ENCODE assay signal across 28 cellular contexts in the genomic region with DNA sequence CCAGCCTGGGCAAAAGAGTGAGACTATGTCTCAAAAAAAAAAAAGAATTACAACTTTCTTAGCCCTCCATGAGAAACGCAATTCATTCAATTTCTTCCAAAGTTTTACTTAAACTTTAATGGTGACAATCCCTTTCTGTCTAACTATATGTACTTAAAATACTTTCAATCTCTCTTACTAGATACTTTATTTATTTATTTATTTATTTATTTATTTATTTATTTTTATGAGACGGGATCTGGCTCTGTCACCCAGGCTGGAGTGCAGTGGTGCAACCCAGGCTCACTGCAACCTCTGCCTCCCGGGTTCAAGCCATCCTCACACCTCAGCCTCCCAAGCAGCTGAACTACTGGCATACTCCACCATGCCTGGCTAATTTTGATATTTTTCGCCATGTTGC.
"Had no signal": no experiment of that assay in that cellular context is flagged by ENCODE, and none has a peak within 500 bp of the region (broad histone marks: within the 10 kb centered on the region; RNA-seq: fewer than 3 reads in every experiment).

No MANE protein-coding gene starts in this region.

- FAIRE-seq: small intestine had no signal

- H3K4me1 Mint-ChIP-seq: neural progenitor cell; stimulated activated effector memory CD8-positive, alpha-beta T cell treated with anti-CD3 and anti-CD28 coated beads, Interleukin-12 subunit alpha, Interleukin-12 subunit beta, amount 100 ng/mL, for 72 hours had no signal

- H3K27me3 ChIP-seq: neural progenitor cell, ovary, right lobe of liver, sigmoid colon, stomach, thyroid gland, tibial nerve, upper lobe of left lung, uterus had no signal

- H3K4me3 ChIP-seq: neural progenitor cell, ovary, psoas muscle, right lobe of liver, sigmoid colon, stomach, thoracic aorta, thyroid gland, tibial nerve, upper lobe of left lung, uterus had no signal

- H3K27me3 Mint-ChIP-seq: progenitor cell of endocrine pancreas; stimulated activated naive B cell treated with anti-CD40 and anti-IgM and Interleukin-4, amounts not matched to agents 10 μg/mL and 1 μg/mL and 100 μg/mL, for 72 hours; stimulated activated naive CD8-positive, alpha-beta T cell treated with anti-CD3 and anti-CD28 coated beads, Interleukin-15, Interleukin-2, amounts not matched to agents 100 ng/mL and 50 ng/mL, for 24 hours had no signal

- DNase-seq: natural killer cell; occipital lobe; ovary; posterior cingulate gyrus; psoas muscle; right cardiac atrium; right lobe of liver; sigmoid colon; small intestine; stimulated activated CD4-positive, alpha-beta T cell treated with anti-CD3 and anti-CD28 coated beads, Interleukin-15, amount 100 ng/mL, for 24 hours; stimulated activated CD4-positive, alpha-beta T cell treated with anti-CD3 and anti-CD28 coated beads, Interleukin-2, amount 100 ng/mL, for 24 hours; stimulated activated CD4-positive, alpha-beta T cell treated with anti-CD3 and anti-CD28 coated beads, Interleukin-2, amount 100 ng/mL, for 48 hours; stimulated activated CD4-positive, alpha-beta T cell treated with anti-CD3 and anti-CD28 coated beads, Interleukin-4, amount 100 ng/mL, for 24 hours; stimulated activated naive B cell treated with anti-CD40 and anti-IgM and Interleukin-4, amounts not matched to agents 10 μg/mL and 1 μg/mL and 100 μg/mL, for 72 hours; stimulated activated naive CD4-positive, alpha-beta T cell treated with Interleukin-2 at 50 U/mL for 16 hours; stomach; thyroid gland; trophoblast cell; upper lobe of left lung; uterus had no signal

- H3K27ac ChIP-seq: neural progenitor cell, ovary, parathyroid adenoma, psoas muscle, right lobe of liver, sigmoid colon, stomach, thoracic aorta, thyroid gland, tibial nerve, upper lobe of left lung had no signal

- H3K4me1 ChIP-seq: neural progenitor cell, psoas muscle, right lobe of liver had no signal

- H3K36me3 ChIP-seq: ovary, uterus had no signal

- ATAC-seq: natural killer cell; psoas muscle; right cardiac atrium; right lobe of liver; stimulated activated effector memory CD8-positive, alpha-beta T cell treated with anti-CD3 and anti-CD28 coated beads, Interleukin-12 subunit alpha, Interleukin-12 subunit beta, amount 100 ng/mL, for 72 hours; stimulated activated naive B cell treated with anti-CD40 and anti-IgM and Interleukin-4, amounts not matched to agents 10 μg/mL and 1 μg/mL and 100 μg/mL, for 72 hours had no signal

- H3K4me3 Mint-ChIP-seq: natural killer cell; nephron; neural progenitor cell; stimulated activated effector memory CD8-positive, alpha-beta T cell treated with anti-CD3 and anti-CD28 coated beads, Interleukin-12 subunit alpha, Interleukin-12 subunit beta, amount 100 ng/mL, for 72 hours; stimulated activated naive B cell treated with anti-CD40 and anti-IgM and Interleukin-4, amounts not matched to agents 10 μg/mL and 1 μg/mL and 100 μg/mL, for 72 hours; stimulated activated naive CD8-positive, alpha-beta T cell treated with anti-CD3 and anti-CD28 coated beads, Interleukin-15, Interleukin-2, amounts not matched to agents 100 ng/mL and 50 ng/mL, for 24 hours had no signal

- H3K9me3 ChIP-seq: ovary, psoas muscle, right lobe of liver, sigmoid colon, stomach, thoracic aorta, thyroid gland, tibial nerve, upper lobe of left lung, uterus had no signal

- H3K27ac Mint-ChIP-seq: natural killer cell; nephron; neural progenitor cell; progenitor cell of endocrine pancreas; stimulated activated effector memory CD8-positive, alpha-beta T cell treated with anti-CD3 and anti-CD28 coated beads, Interleukin-12 subunit alpha, Interleukin-12 subunit beta, amount 100 ng/mL, for 72 hours; stimulated activated naive B cell treated with anti-CD40 and anti-IgM and Interleukin-4, amounts not matched to agents 10 μg/mL and 1 μg/mL and 100 μg/mL, for 72 hours; stimulated activated naive CD8-positive, alpha-beta T cell treated with anti-CD3 and anti-CD28 coated beads, Interleukin-15, Interleukin-2, amounts not matched to agents 100 ng/mL and 50 ng/mL, for 24 hours had no signal
